33 cellular contexts compared by ENCODE assay signal in genomic region chr6:103617642-103618041, GRCh38.
"Had no signal": no experiment of that assay in that cellular context is flagged by ENCODE, and none has a peak within 500 bp of the region (broad histone marks: within the 10 kb centered on the region; RNA-seq: fewer than 3 reads in every experiment).

No MANE protein-coding gene starts in this region.

- H3K27ac ChIP-seq: brain microvascular endothelial cell, KMS-11, PC-9, RWPE1 had no signal

- H3K36me3 ChIP-seq: brain microvascular endothelial cell had no signal

- H3K4me3 ChIP-seq: PC-9 had no signal

- FAIRE-seq: colon, RCC 7860, TTC549 had no signal

- H2AFZ ChIP-seq: PC-9 had no signal

- H3K9ac ChIP-seq: KMS-11 had no signal

- H3K4me2 ChIP-seq: KMS-11, PC-9 had no signal

- ATAC-seq: activated CD8-positive, alpha-beta T cell treated with anti-CD3 and anti-CD28 coated beads for 36 hours; activated T-cell treated with anti-CD3 and anti-CD28 coated beads, Interleukin-2, amount 50 U/mL, for 72 hours; activated T-helper 17 cell treated with anti-CD3 and anti-CD28 coated beads, Interleukin-2, amount 50 U/mL, for 72 hours; Right ventricle myocardium inferior; SK-N-SH treated with all-trans-retinoic acid at 6 μM for 48 hours had no signal

- H3K27me3 ChIP-seq: brain microvascular endothelial cell had no signal

- DNase-seq: activated CD4-positive, alpha-beta T cell treated with anti-CD3 and anti-CD28 coated beads, Interleukin-2, amount 10 ng/mL, durations not matched to agents 24 days and 14 days; activated CD4-positive, alpha-beta T cell treated with anti-CD3 and anti-CD28 coated beads, Interleukin-2, amount 50 U/mL, for 4 hours; activated CD8-positive, alpha-beta T cell treated with anti-CD3 and anti-CD28 coated beads for 36 hours; activated effector memory CD4-positive, alpha-beta T cell treated with anti-CD3 and anti-CD28 coated beads, Interleukin-2, amount 50 U/mL, for 16 hours; activated naive CD4-positive, alpha-beta T cell; activated naive CD4-positive, alpha-beta T cell treated with anti-CD3 and anti-CD28 coated beads, Interleukin-2, amount 50 U/mL, for 16 hours; activated naive CD8-positive, alpha-beta T cell treated with anti-CD3 and anti-CD28 coated beads for 36 hours; activated T-cell treated with anti-CD3 and anti-CD28 coated beads, Interleukin-2, amount 50 U/mL, for 1 hour; activated T-cell treated with anti-CD3 and anti-CD28 coated beads, Interleukin-2, amount 50 U/mL, for 72 hours; amniotic stem cell; aorta; brain microvascular endothelial cell; central memory CD4-positive, alpha-beta T cell; NCI-H1048; NCI-H1105 treated with DMSO at 0.1 percent for 48 hours; NCI-H1436; NCI-H1694; NCI-H1930; NCI-H345; NCI-H526; NCI-H748 treated with DMSO at 0.1 percent for 48 hours; NK-92 treated with Interleukin-12 subunit alpha and Interleukin-12 subunit beta, amount 100 ng/mL, for 24 hours; PC-9; SIG-M5; T1000 had no signal
